34 cellular contexts compared by ENCODE assay signal in genomic region chr2:7974936-7975335, GRCh38.
"Had no signal": no experiment of that assay in that cellular context is flagged by ENCODE, and none has a peak within 500 bp of the region (broad histone marks: within the 10 kb centered on the region; RNA-seq: fewer than 3 reads in every experiment).

No MANE protein-coding gene starts in this region.

- DNase-seq: activated effector memory CD4-positive, alpha-beta T cell treated with anti-CD3 and anti-CD28 coated beads, Interleukin-2, amount 50 U/mL, for 16 hours; activated effector memory CD4-positive, alpha-beta T cell treated with Interleukin-2 at 50 U/mL for 16 hours; activated gamma-delta T cell; activated gamma-delta T cell treated with Interleukin-2 at 50 U/mL for 16 hours; activated naive CD4-positive, alpha-beta T cell; activated naive CD4-positive, alpha-beta T cell treated with anti-CD3 and anti-CD28 coated beads for 36 hours; activated naive CD4-positive, alpha-beta T cell treated with anti-CD3 and anti-CD28 coated beads, Interleukin-2, amount 10 ng/mL, durations not matched to agents 7 days and 5 days; activated naive CD4-positive, alpha-beta T cell treated with anti-CD3 and anti-CD28 coated beads, Interleukin-2, amount 50 U/mL, for 16 hours; activated naive CD4-positive, alpha-beta T cell treated with Interleukin-2 at 50 U/mL for 16 hours; activated naive CD8-positive, alpha-beta T cell treated with anti-CD3 and anti-CD28 coated beads for 36 hours; activated naive CD8-positive, alpha-beta T cell treated with anti-CD3 and anti-CD28 coated beads, Interleukin-2, amount 10 ng/mL, durations not matched to agents 7 days and 5 days; activated naive CD8-positive, alpha-beta T cell treated with anti-CD3 and anti-CD28 coated beads, Interleukin-2, amount 50 U/mL, for 24 hours; activated T-cell treated with anti-CD3 and anti-CD28 coated beads, Interleukin-2, amount 50 U/mL, for 1 hour; activated T-cell treated with anti-CD3 and anti-CD28 coated beads, Interleukin-2, amount 50 U/mL, for 24 hours; activated T-cell treated with anti-CD3 and anti-CD28 coated beads, Interleukin-2, amount 50 U/mL, for 4 hours; activated T-cell treated with anti-CD3 and anti-CD28 coated beads, Interleukin-2, amount 50 U/mL, for 48 hours; activated T-cell treated with anti-CD3 and anti-CD28 coated beads, Interleukin-2, amount 50 U/mL, for 72 hours; adrenal gland; amniotic stem cell; amygdala; anterior cingulate cortex; aorta; body of pancreas; brain microvascular endothelial cell; caudate nucleus; central memory CD4-positive, alpha-beta T cell; cerebellar nuclear complex had no signal

- H3K9me3 ChIP-seq: adrenal gland, ascending aorta, body of pancreas, breast epithelium had no signal

- ATAC-seq: activated naive CD4-positive, alpha-beta T cell treated with anti-CD3 and anti-CD28 coated beads, Interleukin-2, amount 50 U/mL, for 72 hours; activated naive CD8-positive, alpha-beta T cell treated with anti-CD3 and anti-CD28 coated beads, Interleukin-2, amount 50 U/mL, for 24 hours; activated T-cell treated with anti-CD3 and anti-CD28 coated beads, Interleukin-2, amount 50 U/mL, for 4 hours; activated T-cell treated with anti-CD3 and anti-CD28 coated beads, Interleukin-2, amount 50 U/mL, for 72 hours; activated T-helper 17 cell treated with anti-CD3 and anti-CD28 coated beads, Interleukin-2, amount 50 U/mL, for 72 hours; body of pancreas had no signal

- H3K4me3 ChIP-seq: adrenal gland, ascending aorta, body of pancreas, breast epithelium, cardiac muscle cell had no signal

- FAIRE-seq: astrocyte, bronchial epithelial cell had no signal

- H3K4me1 ChIP-seq: adrenal gland, ascending aorta, body of pancreas, breast epithelium had no signal

- H3K27ac ChIP-seq: adrenal gland, ascending aorta, body of pancreas, brain microvascular endothelial cell, breast epithelium, cardiac muscle cell had no signal

- H3K36me3 ChIP-seq: adrenal gland, ascending aorta, brain microvascular endothelial cell, breast epithelium, cardiac muscle cell had no signal

- H3K27me3 ChIP-seq: adrenal gland, ascending aorta, body of pancreas, brain microvascular endothelial cell, breast epithelium, cardiac muscle cell had no signal
